ENCODE assay signal across 1 cellular context in the genomic region with DNA sequence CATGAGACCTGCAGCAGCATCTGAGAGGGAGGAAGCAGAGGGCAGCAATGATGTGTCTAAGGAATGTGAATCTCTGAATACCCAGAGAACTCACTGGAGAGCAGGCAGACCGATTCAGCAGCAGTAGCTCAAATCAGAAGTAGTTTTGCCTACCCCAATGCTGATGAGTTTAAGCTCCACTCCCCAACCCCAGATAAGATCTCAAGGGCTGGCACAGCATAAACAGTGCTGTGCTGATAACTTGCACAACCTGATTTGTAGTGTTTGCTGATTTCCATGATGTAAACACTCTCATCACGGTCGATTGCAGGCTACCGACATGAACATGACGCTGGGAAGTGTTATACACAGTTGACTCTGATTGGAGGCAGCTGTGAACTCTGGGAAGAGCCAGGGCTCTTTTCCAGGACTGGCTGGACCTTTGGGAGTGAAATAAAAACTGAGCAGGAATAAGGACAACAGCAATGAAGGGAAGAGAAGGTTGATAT.
A peak's percentile ranks its signal among the peaks of the same experiment; 100 is the strongest.
TF ChIP-seq lines count a peak whose summit lies in the region.

No MANE protein-coding gene starts in this region.

TF ChIP-seq in HepG2, 621 proteins besides CTCF, POLR2A, EP300 and RAD21 (continued from another document and continues in another):
- TF ChIP-seq TBX3 (IDR thresholded peaks at IDR 0.05; ENCODE audit: borderline replicate concordance) (no peak), ZNF589 (CRISPR knock-in tag; conservative IDR thresholded peaks at IDR 0.05) (no peak), ZSCAN5A (CRISPR knock-in tag; IDR thresholded peaks at IDR 0.05; ENCODE audit: borderline replicate concordance) (no peak), GLI4 (CRISPR knock-in tag; IDR thresholded peaks at IDR 0.05; ENCODE audit: borderline replicate concordance) (no peak), SOX5 (CRISPR knock-in tag; IDR thresholded peaks at IDR 0.05; ENCODE audit: borderline replicate concordance) (0 out of 2 replicates have a peak, but pooled peaks have one; percentile 22), RFXAP (CRISPR knock-in tag; IDR thresholded peaks at IDR 0.05; ENCODE audit: borderline replicate concordance) (no peak), ONECUT2 (CRISPR knock-in tag; IDR thresholded peaks at IDR 0.05) (peak; percentile 42; the same call in 1 of the 2 replicates), ZBTB8A (CRISPR knock-in tag; IDR thresholded peaks at IDR 0.05; ENCODE audit: borderline replicate concordance, low read depth) (no peak), SRY (CRISPR knock-in tag; IDR thresholded peaks at IDR 0.05) (no peak), NR2F2 (IDR thresholded peaks at IDR 0.05; ENCODE audit: borderline replicate concordance, low read depth) (no peak), WIZ (CRISPR knock-in tag; IDR thresholded peaks at IDR 0.05) (no peak), PLSCR1 (CRISPR knock-in tag; IDR thresholded peaks at IDR 0.05; ENCODE audit: borderline replicate concordance) (no peak), SAP130 (CRISPR knock-in tag; IDR thresholded peaks at IDR 0.05; ENCODE audit: low read depth) (peak; percentile 31; the same call in 1 of the 2 replicates), SP2 (CRISPR knock-in tag; IDR thresholded peaks at IDR 0.05) (no peak), SRSF1 (optimal IDR thresholded peaks at IDR 0.05; ENCODE audit: low read depth, low read length) (no peak), ZSCAN12 (CRISPR knock-in tag; IDR thresholded peaks at IDR 0.05) (no peak), FOXO1 (CRISPR knock-in tag; IDR thresholded peaks at IDR 0.05) (0 out of 2 replicates have a peak, but pooled peaks have one; percentile 38), ZMYM2 (CRISPR knock-in tag; IDR thresholded peaks at IDR 0.05) (no peak), HNRNPK (IDR thresholded peaks at IDR 0.05; ENCODE audit: low read depth, low read length, poor library complexity, severe bottlenecking) (no peak), CERS6 (CRISPR knock-in tag; IDR thresholded peaks at IDR 0.05) (no peak), ZFP91 (CRISPR knock-in tag; IDR thresholded peaks at IDR 0.05; ENCODE audit: borderline replicate concordance) (no peak), SIX4 (CRISPR knock-in tag; IDR thresholded peaks at IDR 0.05) (no peak), ZMYM3 (CRISPR knock-in tag; IDR thresholded peaks at IDR 0.05) (peak; percentile 47), FIP1L1 (IDR thresholded peaks at IDR 0.05; ENCODE audit: borderline replicate concordance, insufficient read depth, low read depth, low read length) (no peak), ISL2 (CRISPR knock-in tag; IDR thresholded peaks at IDR 0.05) (no peak), ZNF329 (CRISPR knock-in tag; IDR thresholded peaks at IDR 0.05; ENCODE audit: low read depth) (no peak), ZNF879 (CRISPR knock-in tag; IDR thresholded peaks at IDR 0.05) (no peak), HOXA7 (CRISPR knock-in tag; IDR thresholded peaks at IDR 0.05) (no peak), JUND (CRISPR knock-in tag; IDR thresholded peaks at IDR 0.05) (no peak), NFE2L2 (IDR thresholded peaks at IDR 0.05; ENCODE audit: low read length) (no peak), CBX5 (CRISPR knock-in tag; IDR thresholded peaks at IDR 0.05; ENCODE audit: borderline replicate concordance) (no peak), ZNF761 (CRISPR knock-in tag; conservative IDR thresholded peaks at IDR 0.05) (no peak), TRIM22 (IDR thresholded peaks at IDR 0.05) (no peak), RFX1 (IDR thresholded peaks at IDR 0.05) (no peak), ZNF235 (CRISPR knock-in tag; IDR thresholded peaks at IDR 0.05; ENCODE audit: borderline replicate concordance) (no peak), ZFP62 (CRISPR knock-in tag; IDR thresholded peaks at IDR 0.05) (no peak), ZFP82 (CRISPR knock-in tag; IDR thresholded peaks at IDR 0.05; ENCODE audit: borderline replicate concordance) (no peak), ZNF703 (CRISPR knock-in tag; IDR thresholded peaks at IDR 0.05; ENCODE audit: borderline replicate concordance) (no peak), MBD4 (IDR thresholded peaks at IDR 0.05; ENCODE audit: borderline replicate concordance, low read length) (no peak), ZFP36 (IDR thresholded peaks at IDR 0.05; ENCODE audit: borderline replicate concordance, low read depth, low read length, partially characterized antibody) (no peak), KDM5A (IDR thresholded peaks at IDR 0.05; ENCODE audit: borderline replicate concordance, low read length) (no peak), ZMYM4 (CRISPR knock-in tag; IDR thresholded peaks at IDR 0.05) (peak; percentile 57; the same call in 1 of the 2 replicates), ARID2 (CRISPR knock-in tag; IDR thresholded peaks at IDR 0.05; ENCODE audit: borderline replicate concordance) (no peak), KMT2B (CRISPR knock-in tag; IDR thresholded peaks at IDR 0.05) (no peak), GATAD1 (CRISPR knock-in tag; IDR thresholded peaks at IDR 0.05) (0 out of 2 replicates have a peak, but pooled peaks have one; percentile 27), ZNF740 (CRISPR knock-in tag; IDR thresholded peaks at IDR 0.05) (no peak), ZKSCAN1 (IDR thresholded peaks at IDR 0.05; ENCODE audit: low read length) (no peak), ZNF556 (CRISPR knock-in tag; IDR thresholded peaks at IDR 0.05; ENCODE audit: borderline replicate concordance) (no peak), MYNN (CRISPR knock-in tag; IDR thresholded peaks at IDR 0.05; ENCODE audit: low read depth) (no peak), EED (CRISPR knock-in tag; IDR thresholded peaks at IDR 0.05) (no peak), ZNF501 (CRISPR knock-in tag; IDR thresholded peaks at IDR 0.05) (no peak), ZFX (CRISPR knock-in tag; IDR thresholded peaks at IDR 0.05; ENCODE audit: low read depth) (no peak), ZNF101 (CRISPR knock-in tag; IDR thresholded peaks at IDR 0.05; ENCODE audit: borderline replicate concordance, low read depth) (no peak), IKZF4 (CRISPR knock-in tag; IDR thresholded peaks at IDR 0.05; ENCODE audit: borderline replicate concordance, low read depth, not compliant biosample characterization) (no peak), ZNF563 (CRISPR knock-in tag; IDR thresholded peaks at IDR 0.05) (no peak), ARHGAP35 (CRISPR knock-in tag; IDR thresholded peaks at IDR 0.05; ENCODE audit: borderline replicate concordance) (no peak), ZBTB43 (CRISPR knock-in tag; conservative IDR thresholded peaks at IDR 0.05) (no peak), ZNF772 (CRISPR knock-in tag; IDR thresholded peaks at IDR 0.05) (no peak), PITX1 (CRISPR knock-in tag; IDR thresholded peaks at IDR 0.05) (no peak)
- TF ChIP-seq, protein P1, sequence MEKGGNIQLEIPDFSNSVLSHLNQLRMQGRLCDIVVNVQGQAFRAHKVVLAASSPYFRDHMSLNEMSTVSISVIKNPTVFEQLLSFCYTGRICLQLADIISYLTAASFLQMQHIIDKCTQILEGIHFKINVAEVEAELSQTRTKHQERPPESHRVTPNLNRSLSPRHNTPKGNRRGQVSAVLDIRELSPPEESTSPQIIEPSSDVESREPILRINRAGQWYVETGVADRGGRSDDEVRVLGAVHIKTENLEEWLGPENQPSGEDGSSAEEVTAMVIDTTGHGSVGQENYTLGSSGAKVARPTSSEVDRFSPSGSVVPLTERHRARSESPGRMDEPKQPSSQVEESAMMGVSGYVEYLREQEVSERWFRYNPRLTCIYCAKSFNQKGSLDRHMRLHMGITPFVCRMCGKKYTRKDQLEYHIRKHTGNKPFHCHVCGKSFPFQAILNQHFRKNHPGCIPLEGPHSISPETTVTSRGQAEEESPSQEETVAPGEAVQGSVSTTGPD (CRISPR knock-in tag; IDR thresholded peaks at IDR 0.05) = no peak
- TF ChIP-seq, protein P2, sequence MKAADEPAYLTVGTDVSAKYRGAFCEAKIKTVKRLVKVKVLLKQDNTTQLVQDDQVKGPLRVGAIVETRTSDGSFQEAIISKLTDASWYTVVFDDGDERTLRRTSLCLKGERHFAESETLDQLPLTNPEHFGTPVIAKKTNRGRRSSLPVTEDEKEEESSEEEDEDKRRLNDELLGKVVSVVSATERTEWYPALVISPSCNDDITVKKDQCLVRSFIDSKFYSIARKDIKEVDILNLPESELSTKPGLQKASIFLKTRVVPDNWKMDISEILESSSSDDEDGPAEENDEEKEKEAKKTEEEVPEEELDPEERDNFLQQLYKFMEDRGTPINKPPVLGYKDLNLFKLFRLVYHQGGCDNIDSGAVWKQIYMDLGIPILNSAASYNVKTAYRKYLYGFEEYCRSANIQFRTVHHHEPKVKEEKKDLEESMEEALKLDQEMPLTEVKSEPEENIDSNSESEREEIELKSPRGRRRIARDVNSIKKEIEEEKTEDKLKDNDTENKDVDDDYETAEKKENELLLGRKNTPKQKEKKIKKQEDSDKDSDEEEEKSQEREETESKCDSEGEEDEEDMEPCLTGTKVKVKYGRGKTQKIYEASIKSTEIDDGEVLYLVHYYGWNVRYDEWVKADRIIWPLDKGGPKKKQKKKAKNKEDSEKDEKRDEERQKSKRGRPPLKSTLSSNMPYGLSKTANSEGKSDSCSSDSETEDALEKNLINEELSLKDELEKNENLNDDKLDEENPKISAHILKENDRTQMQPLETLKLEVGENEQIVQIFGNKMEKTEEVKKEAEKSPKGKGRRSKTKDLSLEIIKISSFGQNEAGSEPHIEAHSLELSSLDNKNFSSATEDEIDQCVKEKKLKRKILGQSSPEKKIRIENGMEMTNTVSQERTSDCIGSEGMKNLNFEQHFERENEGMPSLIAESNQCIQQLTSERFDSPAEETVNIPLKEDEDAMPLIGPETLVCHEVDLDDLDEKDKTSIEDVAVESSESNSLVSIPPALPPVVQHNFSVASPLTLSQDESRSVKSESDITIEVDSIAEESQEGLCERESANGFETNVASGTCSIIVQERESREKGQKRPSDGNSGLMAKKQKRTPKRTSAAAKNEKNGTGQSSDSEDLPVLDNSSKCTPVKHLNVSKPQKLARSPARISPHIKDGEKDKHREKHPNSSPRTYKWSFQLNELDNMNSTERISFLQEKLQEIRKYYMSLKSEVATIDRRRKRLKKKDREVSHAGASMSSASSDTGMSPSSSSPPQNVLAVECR (CRISPR knock-in tag; IDR thresholded peaks at IDR 0.05; ENCODE audit: borderline replicate concordance) = peak; percentile 57; the same call in 1 of the 2 replicates
